ENCODE assay signal across 16 cellular contexts in genomic region chr18:65942854-65943253, GRCh38.
A peak's percentile ranks its signal among the peaks of the same experiment; 100 is the strongest.
DNase-seq lines count a peak whose midpoint lies in the region; ATAC-seq and TF ChIP-seq lines count a peak whose summit lies in the region.
"Had no signal": no experiment of that assay in that cellular context is flagged by ENCODE, and none has a peak within 500 bp of the region (broad histone marks: within the 10 kb centered on the region; RNA-seq: fewer than 3 reads in every experiment).

No MANE protein-coding gene starts in this region.

- H3K9me3 ChIP-seq in A673 (ENCODE audit: low read depth, low read length, poor library complexity, severe bottlenecking) (no peaks in the 10 kb centered on the region), H9 (ENCODE audit: control insufficient read depth, low read depth, low read length) (no peaks in the 10 kb centered on the region), stomach (no peaks in the 10 kb centered on the region)
- H3K9me3 ChIP-seq: BE2C had no signal

- H3K14ac ChIP-seq in H9 (ENCODE audit: insufficient read depth, low read length), result no peak overlapping the region

- BruUV-seq in A673 (replicated peaks; lab: Mats Ljungman, UMichigan), result no TSS peak

- H3K4me3 Mint-ChIP-seq in H9, result no peak overlapping the region; a peak in 1 of 5 replicates
- H3K4me3 Mint-ChIP-seq: CD4-positive, alpha-beta memory T cell; HFFc6 had no signal

- no peaks in the 10 kb centered on the region for H4K20me1 ChIP-seq in H9 (ENCODE audit: control insufficient read depth, insufficient read depth, insufficient read length)

- H2BK5ac ChIP-seq in H9 (ENCODE audit: insufficient read length, low read length), result no peak overlapping the region

- H3K27me3 Mint-ChIP-seq in H9 (ENCODE audit: low read depth), result peaks cover under 1% of the 10 kb centered on the region; the same call in 1 of the 2 replicates
- H3K27me3 Mint-ChIP-seq: CD4-positive, alpha-beta memory T cell had no signal

- no peak overlapping the region for H2BK15ac ChIP-seq in H9 (ENCODE audit: low read depth, low read length)

- H3K23ac ChIP-seq in H9 (ENCODE audit: insufficient read length, low read depth, low read length), result no peak overlapping the region

- TF ChIP-seq EP300 in stomach (IDR thresholded peaks at IDR 0.05), result no peak

- no peak overlapping the region for H2AK5ac ChIP-seq in H9 (ENCODE audit: insufficient read length, low read length)

- no peak overlapping the region for H2BK12ac ChIP-seq in H9 (ENCODE audit: insufficient read length, low read depth, low read length)

- no peaks in the 10 kb centered on the region for H3K36me3 ChIP-seq in A673 (ENCODE audit: insufficient read depth, low read length, poor library complexity, severe bottlenecking)
- H3K36me3 ChIP-seq in stomach, result no peaks in the 10 kb centered on the region
- H3K36me3 ChIP-seq: BE2C had no signal

- no peaks in the 10 kb centered on the region for H3K27me3 ChIP-seq in A673 (replicated peaks; ENCODE audit: insufficient read depth, low read depth, low read length, poor library complexity)
- H3K27me3 ChIP-seq in H9 (ENCODE audit: insufficient read depth, low read length), result no peaks in the 10 kb centered on the region
- H3K27me3 ChIP-seq in stomach, result no peaks in the 10 kb centered on the region
- H3K27me3 ChIP-seq: BE2C had no signal

- no peaks in the 10 kb centered on the region for H3K23me2 ChIP-seq in H9 (ENCODE audit: insufficient read length, low read depth, low read length, poor library complexity, severe bottlenecking)

- H3K4ac ChIP-seq in H9 (ENCODE audit: low read depth, low read length), result no peak overlapping the region

- no CpG with 5 or more reads among the region's 1 CpG for WGBS in H9 (ENCODE audit: extremely low coverage, insufficient read length, low lambda C conversion rate)
- 49 to 70% (median 57%) methylated on average over 1 of the region's 1 CpG for WGBS in stomach, 5 donors

- CTCF ChIA-PET in A673 (lab: Charles Lee), result interaction anchor here (0.6 kb wide), 1 partner anchor 548 kb away, joined by 3 read pairs; no protein-coding TSS in a partner anchor

- no peaks in the 10 kb centered on the region for H3K79me2 ChIP-seq in H9 (ENCODE audit: insufficient read depth, low read length)

- peak overlapping the region in 2 of 3 experiments; percentile 84 to 87; a peak in 5 of 7 replicates for H3K27ac Mint-ChIP-seq in H9
- H3K27ac Mint-ChIP-seq: CD4-positive, alpha-beta memory T cell; HFFc6 had no signal

- intact Hi-C loops in A673 (cut with micrococcal nuclease; ENCODE audit: unreplicated experiment), result loop anchor here (5.0 kb wide), 1 partner anchor 44 kb away; no protein-coding TSS in a partner anchor
- intact Hi-C loops in stomach (cut with DNase I; ENCODE audit: low total_unique reads), result no loop called here

- no peak overlapping the region for H4K8ac ChIP-seq in H9 (replicated peaks; ENCODE audit: insufficient read length, low read depth, low read length)

- no peak overlapping the region for H3K4me3 ChIP-seq in A673 (ENCODE audit: low read depth, low read length, poor library complexity, severe bottlenecking)
- H3K4me3 ChIP-seq in epithelial cell of esophagus (ENCODE audit: low read length), result no peak overlapping the region
- no peak overlapping the region for H3K4me3 ChIP-seq in stomach
- H3K4me3 ChIP-seq: GM12878 had no signal

- no peak overlapping the region for H4K5ac ChIP-seq in H9 (ENCODE audit: insufficient read length, low read depth, low read length)

- H3K9me3 Mint-ChIP-seq in H9, result no peaks in the 10 kb centered on the region

- no peak overlapping the region for H2BK120ac ChIP-seq in H9 (ENCODE audit: low read depth, low read length, poor library complexity, severe bottlenecking)

- POLR2A ChIA-PET in A673 (lab: Charles Lee; ENCODE audit: low non-redundant PET), result no interaction called here

- no peak overlapping the region for H3K18ac ChIP-seq in H9 (ENCODE audit: insufficient read length, low read depth, low read length)

- TF ChIP-seq CTCF in A673 (conservative IDR thresholded peaks at IDR 0.05; ENCODE audit: low read depth, low read length) (no peak), H9 (conservative IDR thresholded peaks at IDR 0.05) (no peak), epithelial cell of esophagus (IDR thresholded peaks at IDR 0.05; ENCODE audit: insufficient read depth, low read depth, low read length, missing control alignments) (no peak), stomach (IDR thresholded peaks at IDR 0.05) (no peak)

- DNase-seq in A673 (ENCODE audit: low spot score) (peak; percentile 41), H9 (no peak), NCI-H69 (lab: John Stamatoyannopoulos, UW) (peak; percentile 63), epithelial cell of esophagus (ENCODE audit: low read depth) (peak; percentile 15), stomach (no peak)
- no peak for DNase-seq in stimulated activated CD4-positive, alpha-beta T cell treated with anti-CD3 and anti-CD28 coated beads, Interleukin-4, amount 100 ng/mL, for 1 hour
- DNase-seq: BE2C; CD4-positive, alpha-beta memory T cell; DMS79; GOT3; HCEC 1CT; HFFc6 had no signal

- peak overlapping the region; percentile 46 for H3K27ac ChIP-seq in A673 (ENCODE audit: low read depth, low read length, poor library complexity, severe bottlenecking)
- no peak overlapping the region for H3K27ac ChIP-seq in H9 (ENCODE audit: insufficient read length, low read depth, low read length)
- no peak overlapping the region for H3K27ac ChIP-seq in stomach
- H3K27ac ChIP-seq: C4-2B had no signal

- H3K56ac ChIP-seq in H9 (ENCODE audit: insufficient read length, low read depth, low read length), result no peak overlapping the region

- H3K79me1 ChIP-seq in H9 (ENCODE audit: insufficient read depth, low read depth, low read length, poor library complexity, severe bottlenecking), result no peaks in the 10 kb centered on the region

- no peak overlapping the region for H3K9ac ChIP-seq in H9 (ENCODE audit: extremely low read depth, insufficient read length, low read length)

- no peaks in the 10 kb centered on the region for H3K36me3 Mint-ChIP-seq in H9 (ENCODE audit: insufficient read depth in 1 of 3, low read depth in 3 of 3)
- H3K36me3 Mint-ChIP-seq: CD4-positive, alpha-beta memory T cell had no signal

- peaks cover 19 to 37% of the 10 kb centered on the region in 2 experiments for H3K4me1 Mint-ChIP-seq in H9
- H3K4me1 Mint-ChIP-seq: CD4-positive, alpha-beta memory T cell had no signal

- no peak overlapping the region for H3T11ph ChIP-seq in H9 (ENCODE audit: low read length)

- ATAC-seq in GM18498 (IDR thresholded peaks at IDR 0.05; ENCODE audit: unreplicated experiment) (no peak), esophagus mucosa (no peak)
- ATAC-seq: GM12878 had no signal

- H2BK20ac ChIP-seq in H9 (ENCODE audit: low read depth, low read length, poor library complexity, severe bottlenecking), result no peak overlapping the region

- no peak overlapping the region for H3K4me2 ChIP-seq in H9 (ENCODE audit: insufficient read depth, insufficient read length, low read length)

- H3K4me1 ChIP-seq in A673 (ENCODE audit: insufficient read depth, low read length, poor library complexity, severe bottlenecking) (peaks cover 34% of the 10 kb centered on the region), H9 (ENCODE audit: insufficient read depth, low read length) (peaks cover 15% of the 10 kb centered on the region; the same call in 1 of the 2 replicates), stomach (no peaks in the 10 kb centered on the region)
- H3K4me1 ChIP-seq: BE2C had no signal

- no peak overlapping the region for H2AFZ ChIP-seq in H9 (ENCODE audit: low read length)

- no peak for TF ChIP-seq POLR2A in stomach (IDR thresholded peaks at IDR 0.05)

- H4K91ac ChIP-seq in H9 (ENCODE audit: insufficient read length, low read depth, low read length), result no peak overlapping the region

Comparison
In these comparisons a context has a peak if more than half of its experiments do, and no peak if none do; other contexts are left out.
1. DNase-seq: peak in A673 (single experiment), NCI-H69 (single experiment) and epithelial cell of esophagus (single experiment); none in H9 (single experiment), stimulated activated CD4-positive, alpha-beta T cell treated with anti-CD3 and anti-CD28 coated beads, Interleukin-4, amount 100 ng/mL, for 1 hour (single experiment) and stomach (single experiment).